Comparison of ENCODE assay signal across 11 cellular contexts in the genomic region with DNA sequence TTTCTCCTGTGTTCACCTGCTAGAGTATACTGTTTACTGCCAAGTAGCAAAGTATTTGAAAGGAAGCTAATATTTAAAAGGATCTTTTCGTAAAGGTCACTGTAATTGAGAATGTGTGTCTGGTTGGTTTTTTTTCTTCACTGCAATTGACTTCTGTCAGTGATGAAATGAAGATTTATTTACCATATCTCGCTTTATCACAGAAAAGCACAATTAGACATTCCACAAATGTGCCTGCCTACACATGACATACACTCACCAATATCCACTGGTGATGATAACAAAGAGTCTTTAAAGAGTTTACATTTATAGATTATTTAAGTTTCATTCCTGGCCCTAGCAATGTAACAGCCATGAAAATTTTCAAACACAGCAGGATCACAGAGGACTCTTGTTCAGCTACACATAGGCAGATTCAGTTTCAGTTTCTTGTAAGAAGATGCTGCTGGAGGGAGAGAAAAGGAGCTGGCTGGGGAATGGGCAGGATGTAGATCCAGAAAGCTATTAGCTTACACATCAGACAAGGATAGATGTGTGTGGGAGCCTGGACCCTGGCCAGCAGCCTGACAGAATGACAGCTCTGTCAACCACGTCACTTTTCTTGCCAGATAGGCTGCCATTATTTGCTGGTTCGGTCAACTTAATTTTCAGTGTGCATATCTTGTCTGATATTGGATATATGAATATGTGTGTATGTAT.
DNase-seq lines count a peak whose midpoint lies in the region; ATAC-seq lines count a peak whose summit lies in the region.
"Had no signal": no experiment of that assay in that cellular context is flagged by ENCODE, and none has a peak within 500 bp of the region (broad histone marks: within the 10 kb centered on the region; RNA-seq: fewer than 3 reads in every experiment).

No MANE protein-coding gene starts in this region.

- ATAC-seq in activated CD8-positive, alpha-beta memory T cell treated with anti-CD3 and anti-CD28 coated beads, Interleukin-2, amount 10 ng/mL, durations not matched to agents 7 days and 5 days = no peak
- ATAC-seq in HG02870 (IDR thresholded peaks at IDR 0.05; ENCODE audit: unreplicated experiment) (no peak), GM18873 (IDR thresholded peaks at IDR 0.05; ENCODE audit: low FRiP score, unreplicated experiment) (no peak)
- ATAC-seq: activated CD4-positive, alpha-beta T cell treated with anti-CD3 and anti-CD28 coated beads for 36 hours; Right ventricle myocardium inferior had no signal

- CTCF ChIA-PET in activated CD8-positive, alpha-beta memory T cell treated with anti-CD3 and anti-CD28 coated beads, Interleukin-2, amount 10 ng/mL, durations not matched to agents 7 days and 5 days (lab: Charles Lee) = interaction anchor here (1.3 to 1.4 kb wide), 2 partner anchors 11 to 14 kb away, joined by 3 to 5 read pairs; no protein-coding TSS in a partner anchor

- peaks cover 32% of the 10 kb centered on the region for H3K36me3 Mint-ChIP-seq in activated CD8-positive, alpha-beta memory T cell treated with anti-CD3 and anti-CD28 coated beads, Interleukin-2, amount 10 ng/mL, durations not matched to agents 7 days and 5 days

- peaks cover 13% of the 10 kb centered on the region for H3K27me3 Mint-ChIP-seq in activated CD8-positive, alpha-beta memory T cell treated with anti-CD3 and anti-CD28 coated beads, Interleukin-2, amount 10 ng/mL, durations not matched to agents 7 days and 5 days
- H3K27me3 Mint-ChIP-seq: activated CD4-positive, alpha-beta T cell treated with anti-CD3 and anti-CD28 coated beads for 36 hours had no signal

- peak overlapping the region; percentile 52 for H3K27ac ChIP-seq in substantia nigra (ENCODE audit: low read depth, low read length, poor library complexity, severe bottlenecking)

- H3K4me1 Mint-ChIP-seq in activated CD8-positive, alpha-beta memory T cell treated with anti-CD3 and anti-CD28 coated beads, Interleukin-2, amount 10 ng/mL, durations not matched to agents 7 days and 5 days = peaks cover 31% of the 10 kb centered on the region

- H3K9me3 Mint-ChIP-seq in activated CD8-positive, alpha-beta memory T cell treated with anti-CD3 and anti-CD28 coated beads, Interleukin-2, amount 10 ng/mL, durations not matched to agents 7 days and 5 days (ENCODE audit: low read depth) = no peaks in the 10 kb centered on the region

- peak overlapping the region; percentile 12 for H3K27ac Mint-ChIP-seq in activated CD8-positive, alpha-beta memory T cell treated with anti-CD3 and anti-CD28 coated beads, Interleukin-2, amount 10 ng/mL, durations not matched to agents 7 days and 5 days
- H3K27ac Mint-ChIP-seq: activated CD4-positive, alpha-beta T cell treated with anti-CD3 and anti-CD28 coated beads for 36 hours had no signal

- H3K4me3 Mint-ChIP-seq in activated CD8-positive, alpha-beta memory T cell treated with anti-CD3 and anti-CD28 coated beads, Interleukin-2, amount 10 ng/mL, durations not matched to agents 7 days and 5 days = no peak overlapping the region
- H3K4me3 Mint-ChIP-seq: activated CD4-positive, alpha-beta T cell treated with anti-CD3 and anti-CD28 coated beads for 36 hours had no signal

- DNase-seq in activated CD8-positive, alpha-beta memory T cell treated with anti-CD3 and anti-CD28 coated beads, Interleukin-2, amount 10 ng/mL, durations not matched to agents 7 days and 5 days = no peak
- no peak for DNase-seq in activated CD8-positive, alpha-beta memory T cell treated with anti-CD3 and anti-CD28 coated beads, Interleukin-2, amount 50 U/mL, for 48 hours
- DNase-seq in RPMI8226 (peak; percentile 35), foreskin melanocyte (peak; percentile 87), substantia nigra (lab: John Stamatoyannopoulos, UW) (peak in 43 of 49 donors; percentile 4 to 67 (median 38))
- no peak for DNase-seq in stimulated activated CD4-positive, alpha-beta T cell treated with anti-CD3 and anti-CD28 coated beads, Interleukin-12 subunit alpha, Interleukin-12 subunit beta, amount 100 ng/mL, for 4 hours
- DNase-seq: activated CD4-positive, alpha-beta T cell treated with anti-CD3 and anti-CD28 coated beads for 36 hours; trophoblast cell had no signal

Comparison
In these comparisons a context has a peak if more than half of its experiments do, and no peak if none do; other contexts are left out.
1. DNase-seq: peak in RPMI8226 (single experiment), foreskin melanocyte (single experiment) and substantia nigra (43 of 49); none in activated CD8-positive, alpha-beta memory T cell treated with anti-CD3 and anti-CD28 coated beads, Interleukin-2, amount 10 ng/mL, durations not matched to agents 7 days and 5 days (single experiment), activated CD8-positive, alpha-beta memory T cell treated with anti-CD3 and anti-CD28 coated beads, Interleukin-2, amount 50 U/mL, for 48 hours (single experiment) and stimulated activated CD4-positive, alpha-beta T cell treated with anti-CD3 and anti-CD28 coated beads, Interleukin-12 subunit alpha, Interleukin-12 subunit beta, amount 100 ng/mL, for 4 hours (single experiment).